1 cellular context compared by ENCODE assay signal in the genomic region with DNA sequence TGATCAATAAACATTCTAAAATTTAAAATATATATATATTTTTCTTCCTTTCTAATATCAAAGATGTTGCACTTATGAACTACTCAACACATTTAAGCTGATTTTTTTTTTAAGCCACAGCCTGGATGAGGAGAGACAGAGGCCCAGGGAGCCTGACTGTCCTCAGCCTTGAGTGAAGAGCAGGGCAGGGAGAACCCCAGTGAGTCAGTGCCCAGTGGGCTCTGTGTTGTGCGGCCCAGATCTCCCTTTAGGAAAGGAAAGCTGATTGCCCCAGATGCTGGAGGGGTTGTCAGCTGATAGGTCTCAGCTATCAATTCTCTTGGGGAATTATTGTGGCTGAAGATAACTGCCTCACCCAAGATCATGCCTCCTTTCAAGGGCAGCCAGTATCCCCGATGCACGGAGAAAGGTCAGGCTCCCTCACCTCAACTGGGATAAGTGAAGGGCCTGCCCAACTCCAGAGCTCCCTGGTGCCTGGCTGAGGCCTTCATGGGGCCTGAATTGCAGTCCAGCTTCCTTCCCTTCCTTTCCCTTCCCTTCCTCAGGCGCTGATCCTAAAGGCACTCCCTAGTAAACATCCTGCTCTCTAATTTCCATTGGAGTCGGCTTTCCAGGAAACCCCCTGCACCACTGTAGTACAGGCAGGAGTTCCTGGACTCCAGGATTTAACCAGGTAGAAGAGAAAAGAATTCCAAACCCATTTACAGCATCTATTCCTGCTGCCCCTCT.
TF ChIP-seq lines count a peak whose summit lies in the region.

No MANE protein-coding gene starts in this region.

TF ChIP-seq in WTC11, 78 proteins besides CTCF, POLR2A, EP300 and RAD21 (continued from another document):
- TF ChIP-seq, protein P1, sequence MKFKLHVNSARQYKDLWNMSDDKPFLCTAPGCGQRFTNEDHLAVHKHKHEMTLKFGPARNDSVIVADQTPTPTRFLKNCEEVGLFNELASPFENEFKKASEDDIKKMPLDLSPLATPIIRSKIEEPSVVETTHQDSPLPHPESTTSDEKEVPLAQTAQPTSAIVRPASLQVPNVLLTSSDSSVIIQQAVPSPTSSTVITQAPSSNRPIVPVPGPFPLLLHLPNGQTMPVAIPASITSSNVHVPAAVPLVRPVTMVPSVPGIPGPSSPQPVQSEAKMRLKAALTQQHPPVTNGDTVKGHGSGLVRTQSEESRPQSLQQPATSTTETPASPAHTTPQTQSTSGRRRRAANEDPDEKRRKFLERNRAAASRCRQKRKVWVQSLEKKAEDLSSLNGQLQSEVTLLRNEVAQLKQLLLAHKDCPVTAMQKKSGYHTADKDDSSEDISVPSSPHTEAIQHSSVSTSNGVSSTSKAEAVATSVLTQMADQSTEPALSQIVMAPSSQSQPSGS (CRISPR knock-in tag; IDR thresholded peaks at IDR 0.05; ENCODE audit: borderline replicate concordance, low read depth) = no peak
